ENCODE assay signal across 13 cellular contexts in the genomic region with DNA sequence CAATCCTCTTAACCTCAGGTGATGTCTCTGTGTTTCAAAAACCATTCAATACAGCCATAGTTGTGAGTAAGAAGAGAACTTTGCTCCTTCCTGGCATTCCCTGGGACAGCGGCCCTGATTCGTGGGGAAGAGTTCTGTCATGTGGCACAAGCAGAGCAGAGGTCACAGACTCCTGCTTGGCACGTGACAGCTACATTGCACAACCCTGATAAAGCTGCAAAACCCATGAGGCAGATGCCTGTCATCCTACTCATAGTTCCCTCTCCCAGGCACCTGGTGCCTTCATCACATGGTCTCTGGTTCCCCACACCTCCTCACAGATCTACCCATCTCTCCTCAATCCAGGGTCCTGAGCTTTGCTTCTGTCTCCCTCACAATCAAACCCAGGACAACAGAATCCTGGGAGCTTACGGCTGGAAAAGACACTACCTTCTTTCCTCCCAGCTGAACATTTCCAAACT.
DNase-seq lines count a peak whose midpoint lies in the region; ATAC-seq, FAIRE-seq and TF ChIP-seq lines count a peak whose summit lies in the region.
"Had no signal": no experiment of that assay in that cellular context is flagged by ENCODE, and none has a peak within 500 bp of the region (broad histone marks: within the 10 kb centered on the region; RNA-seq: fewer than 3 reads in every experiment).

No MANE protein-coding gene starts in this region.

- H3K9me3 ChIP-seq in K562 (replicated peaks; ENCODE audit: control insufficient read depth, insufficient read depth, low read depth, low read length) (no peaks in the 10 kb centered on the region), right atrium auricular region (no peaks in the 10 kb centered on the region), spleen (no peaks in the 10 kb centered on the region)
- H3K9me3 ChIP-seq: thoracic aorta had no signal

- H3K9me1 ChIP-seq in K562 (ENCODE audit: control insufficient read depth, insufficient read depth, low read length), result no peaks in the 10 kb centered on the region

- FAIRE-seq in K562 (lab: Jason Lieb, UNC), result no peak
- FAIRE-seq: D721Med had no signal

- H2AFZ ChIP-seq in K562 (ENCODE audit: low read depth, low read length), result no peak overlapping the region

- H3K27me3 ChIP-seq in K562 (ENCODE audit: control insufficient read depth in 2 of 2, insufficient read depth in 2 of 2, low read length in 2 of 2), result no peaks in the 10 kb centered on the region
- no peaks in the 10 kb centered on the region for H3K27me3 ChIP-seq in right atrium auricular region
- H3K27me3 ChIP-seq in spleen (replicated peaks in 1 of 7), result no peaks in the 10 kb centered on the region

- H3K4me2 ChIP-seq in K562 (ENCODE audit: insufficient read depth, low read length), result no peak overlapping the region

- CTCF ChIA-PET in K562 (lab: Yijun Ruan, JAX; ENCODE audit: low intra/inter-chr PET ratio), result no interaction called here

- H3K4me3 ChIP-seq in K562 (no peak overlapping the region), right atrium auricular region (no peak overlapping the region), retinal pigment epithelial cell (ENCODE audit: low read length) (no peak overlapping the region), spleen (no peak overlapping the region)
- H3K4me3 ChIP-seq: thoracic aorta had no signal

- TF ChIP-seq EP300 in K562 (IDR thresholded peaks at IDR 0.05; ENCODE audit: low read length), result no peak

- TF ChIP-seq CTCF in K562 (IDR thresholded peaks at IDR 0.05 in 2 of 3, conservative IDR thresholded peaks at IDR 0.05 in 1 of 3; ENCODE audit: insufficient read depth in 2 of 3, low read depth in 1 of 3, low read length in 3 of 3), result no peak
- TF ChIP-seq CTCF in right atrium auricular region (IDR thresholded peaks at IDR 0.05), result no peak
- TF ChIP-seq CTCF in retinal pigment epithelial cell (conservative IDR thresholded peaks at IDR 0.05; ENCODE audit: low read depth, low read length), result no peak
- TF ChIP-seq CTCF in spleen (IDR thresholded peaks at IDR 0.05 in 8 of 11, conservative IDR thresholded peaks at IDR 0.05 in 3 of 11), result no peak

- in situ Hi-C loops in K562 (cut with MboI), result no loop called here

- ATAC-seq in K562, result no peak
- ATAC-seq: activated T-cell treated with anti-CD3 and anti-CD28 coated beads, Interleukin-2, amount 50 U/mL, for 72 hours had no signal

- peak overlapping the region in 1 of 2 experiments; percentile 24; a peak in 1 of 4 replicates for H3K9ac ChIP-seq in K562 (ENCODE audit: insufficient read depth in 1 of 2, low read depth in 2 of 2, low read length in 2 of 2)

- H3K36me3 ChIP-seq in K562 (ENCODE audit: control insufficient read depth, insufficient read depth, low read length) (no peaks in the 10 kb centered on the region), right atrium auricular region (peaks cover 62% of the 10 kb centered on the region), spleen (peaks cover 0 to 97% (median 14%) of the 10 kb centered on the region in 6 donors)

- BruUV-seq in K562 (replicated peaks; lab: Mats Ljungman, UMichigan), result no TSS peak

- H4K20me1 ChIP-seq in K562 (replicated peaks; ENCODE audit: control insufficient read depth, insufficient read depth, low read length), result no peaks in the 10 kb centered on the region

- intact Hi-C loops in K562 (cut with micrococcal nuclease), result no loop called here
- intact Hi-C loops in spleen (cut with DNase I; ENCODE audit: low total_unique reads), result no loop called here

- 64% methylated on average over 4 of the region's 4 CpGs for WGBS in K562 (ENCODE audit: insufficient coverage, low coverage, missing lambda C conversion rate)
- WGBS in spleen, 5 donors, result 47 to 66% (median 56%) methylated on average over 4 of the region's 4 CpGs

- H3K27ac ChIP-seq in K562 (ENCODE audit: extremely low read depth, low read depth, low read length) (no peak overlapping the region), right atrium auricular region (peak overlapping the region; percentile 79 to 87), spleen (peak overlapping the region in 4 of 8 donors; percentile 65 to 77 (median 74))
- H3K27ac ChIP-seq: thoracic aorta had no signal

- TF ChIP-seq RAD21 in K562 (CRISPR knock-in tag; conservative IDR thresholded peaks at IDR 0.05 in 1 of 2, IDR thresholded peaks at IDR 0.05 in 1 of 2), result no peak

- H3K4me1 ChIP-seq in K562 (replicated peaks in 1 of 2; ENCODE audit: control insufficient read depth in 2 of 2, insufficient read depth in 2 of 2, low read length in 2 of 2) (peaks cover 12 to 37% of the 10 kb centered on the region in 2 experiments), right atrium auricular region (peaks cover 0 to 86% of the 10 kb centered on the region in 2 donors), spleen (peaks cover 11 to 93% (median 50%) of the 10 kb centered on the region in 6 donors)

- H3K79me2 ChIP-seq in K562 (ENCODE audit: control insufficient read depth, insufficient read depth, low read length), result no peaks in the 10 kb centered on the region

- POLR2A ChIA-PET in K562 (lab: Yijun Ruan, JAX), result no interaction called here

- DNase-seq in ELR (ENCODE audit: low read depth), result peak; percentile 7
- DNase-seq in K562 (ENCODE audit: extremely low read depth in 1 of 4, low spot score in 3 of 4), result no peak
- peak; percentile 88 for DNase-seq in right atrium auricular region (ENCODE audit: low spot score)
- peak; percentile 31 for DNase-seq in retinal pigment epithelial cell (ENCODE audit: low read depth)
- DNase-seq in hepatic stellate cell (ENCODE audit: low spot score), result no peak
- no peak for DNase-seq in SHP77 treated with DMSO at 0.1 percent for 48 hours (lab: John Stamatoyannopoulos, UW)
- DNase-seq in stimulated activated CD4-positive, alpha-beta T cell treated with anti-CD3 and anti-CD28 coated beads, Interleukin-15, amount 100 ng/mL, for 24 hours, result no peak
- no peak for DNase-seq in spleen
- DNase-seq: activated T-cell treated with anti-CD3 and anti-CD28 coated beads, Interleukin-2, amount 50 U/mL, for 72 hours; NCI-H524; T-helper 9 cell had no signal

- TF ChIP-seq POLR2A in K562 (conservative IDR thresholded peaks at IDR 0.05) (no peak), spleen (IDR thresholded peaks at IDR 0.05) (no peak)

TF ChIP-seq in K562, 482 proteins besides CTCF, POLR2A, EP300 and RAD21 (continues in another document):
- peak; percentile 10; the same call in 1 of the 2 replicates for TF ChIP-seq ATF3 (IDR thresholded peaks at IDR 0.05)
- TF ChIP-seq ATF3 (CRISPR knock-in tag; conservative IDR thresholded peaks at IDR 0.05), result no peak
- TF ChIP-seq, protein P1, sequence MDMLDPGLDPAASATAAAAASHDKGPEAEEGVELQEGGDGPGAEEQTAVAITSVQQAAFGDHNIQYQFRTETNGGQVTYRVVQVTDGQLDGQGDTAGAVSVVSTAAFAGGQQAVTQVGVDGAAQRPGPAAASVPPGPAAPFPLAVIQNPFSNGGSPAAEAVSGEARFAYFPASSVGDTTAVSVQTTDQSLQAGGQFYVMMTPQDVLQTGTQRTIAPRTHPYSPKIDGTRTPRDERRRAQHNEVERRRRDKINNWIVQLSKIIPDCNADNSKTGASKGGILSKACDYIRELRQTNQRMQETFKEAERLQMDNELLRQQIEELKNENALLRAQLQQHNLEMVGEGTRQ (CRISPR knock-in tag; IDR thresholded peaks at IDR 0.05), result peak; percentile 56; the same call in 1 of the 2 replicates
- TF ChIP-seq, protein P2, sequence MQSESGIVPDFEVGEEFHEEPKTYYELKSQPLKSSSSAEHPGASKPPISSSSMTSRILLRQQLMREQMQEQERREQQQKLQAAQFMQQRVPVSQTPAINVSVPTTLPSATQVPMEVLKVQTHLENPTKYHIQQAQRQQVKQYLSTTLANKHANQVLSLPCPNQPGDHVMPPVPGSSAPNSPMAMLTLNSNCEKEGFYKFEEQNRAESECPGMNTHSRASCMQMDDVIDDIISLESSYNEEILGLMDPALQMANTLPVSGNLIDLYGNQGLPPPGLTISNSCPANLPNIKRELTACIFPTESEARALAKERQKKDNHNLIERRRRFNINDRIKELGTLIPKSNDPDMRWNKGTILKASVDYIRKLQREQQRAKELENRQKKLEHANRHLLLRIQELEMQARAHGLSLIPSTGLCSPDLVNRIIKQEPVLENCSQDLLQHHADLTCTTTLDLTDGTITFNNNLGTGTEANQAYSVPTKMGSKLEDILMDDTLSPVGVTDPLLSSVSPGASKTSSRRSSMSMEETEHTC (IDR thresholded peaks at IDR 0.05), result no peak
- TF ChIP-seq CEBPB (tag; IDR thresholded peaks at IDR 0.05), result peak; percentile 92
- TF ChIP-seq GATAD2B (IDR thresholded peaks at IDR 0.05; ENCODE audit: borderline replicate concordance), result no peak
- 0 out of 2 replicates have a peak, but pooled peaks have one; percentile 6 for TF ChIP-seq JUND (IDR thresholded peaks at IDR 0.05; ENCODE audit: borderline replicate concordance, low read depth, low read length)
- TF ChIP-seq JUND (tag; IDR thresholded peaks at IDR 0.05; ENCODE audit: borderline replicate concordance, low read depth, low read length), result no peak
- TF ChIP-seq CREM (IDR thresholded peaks at IDR 0.05; ENCODE audit: low read depth), result peak; percentile 5; the same call in 1 of the 2 replicates
- TF ChIP-seq ZNF589 (CRISPR knock-in tag; IDR thresholded peaks at IDR 0.05; ENCODE audit: low read depth), result 0 out of 2 replicates have a peak, but pooled peaks have one; percentile 28
- peak; percentile 93 for TF ChIP-seq BHLHE40 (IDR thresholded peaks at IDR 0.05; ENCODE audit: low read length)
- TF ChIP-seq L3MBTL2 (IDR thresholded peaks at IDR 0.05), result peak; percentile 48; the same call in 1 of the 2 replicates

Comparison
In these comparisons a context has a peak if more than half of its experiments do, and no peak if none do; other contexts are left out.
1. DNase-seq: peak in ELR (single experiment), right atrium auricular region (single experiment) and retinal pigment epithelial cell (single experiment); none in K562 (0 of 4), hepatic stellate cell (single experiment), SHP77 treated with DMSO at 0.1 percent for 48 hours (single experiment), stimulated activated CD4-positive, alpha-beta T cell treated with anti-CD3 and anti-CD28 coated beads, Interleukin-15, amount 100 ng/mL, for 24 hours (single experiment) and spleen (single experiment).